In the genomic region with DNA sequence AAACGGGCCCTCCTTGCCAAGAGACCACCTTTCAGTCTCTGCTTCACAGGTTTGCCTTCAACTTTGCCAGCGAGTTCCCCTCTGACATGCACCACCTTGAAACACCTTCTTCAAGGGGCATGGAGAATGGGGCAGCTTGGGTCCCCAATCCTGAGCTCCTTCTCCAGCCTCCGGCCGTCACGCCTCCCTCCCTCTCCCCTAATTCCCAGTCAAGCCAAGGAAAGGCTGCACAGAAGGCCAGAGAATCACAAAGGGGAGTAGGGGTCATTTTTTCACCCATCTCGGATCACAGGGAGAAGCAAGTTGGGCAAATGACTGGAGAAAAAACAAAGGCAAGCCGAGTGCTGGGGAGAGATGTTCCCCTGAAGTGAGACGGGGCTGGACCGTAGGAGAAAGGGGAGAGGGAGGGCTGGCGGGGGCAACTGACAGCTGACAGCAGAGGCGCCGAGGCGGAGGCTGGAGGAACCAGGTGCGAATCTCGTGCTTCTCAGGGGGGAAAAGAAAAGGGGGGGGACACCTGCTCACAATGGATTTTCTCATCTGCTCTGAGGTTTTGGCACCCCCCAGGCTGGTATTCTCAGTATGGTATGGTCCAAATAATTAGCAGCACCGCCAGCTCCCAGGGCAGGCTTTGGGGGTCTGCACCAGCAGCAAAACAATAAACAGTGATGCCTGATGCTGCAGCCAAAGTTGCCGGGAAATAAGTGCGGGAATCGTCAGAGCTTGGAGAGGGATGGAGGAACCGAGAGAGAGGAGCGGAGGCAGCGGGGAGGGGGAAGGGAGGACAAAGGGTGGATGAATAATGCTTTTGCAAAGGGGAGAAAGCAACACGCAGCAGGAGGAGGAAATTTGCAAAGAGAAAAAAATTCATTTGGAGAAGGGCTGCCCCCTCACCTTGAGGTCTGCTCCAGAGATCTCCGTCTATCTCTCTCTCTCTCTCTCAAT, we compare ENCODE assay signal across 1 cellular context.
TF ChIP-seq lines count a peak whose summit lies in the region.

No MANE protein-coding gene starts in this region.

TF ChIP-seq in GM12878, 131 proteins besides CTCF, POLR2A, EP300 and RAD21 (continued from another document):
- TF ChIP-seq, protein P1, sequence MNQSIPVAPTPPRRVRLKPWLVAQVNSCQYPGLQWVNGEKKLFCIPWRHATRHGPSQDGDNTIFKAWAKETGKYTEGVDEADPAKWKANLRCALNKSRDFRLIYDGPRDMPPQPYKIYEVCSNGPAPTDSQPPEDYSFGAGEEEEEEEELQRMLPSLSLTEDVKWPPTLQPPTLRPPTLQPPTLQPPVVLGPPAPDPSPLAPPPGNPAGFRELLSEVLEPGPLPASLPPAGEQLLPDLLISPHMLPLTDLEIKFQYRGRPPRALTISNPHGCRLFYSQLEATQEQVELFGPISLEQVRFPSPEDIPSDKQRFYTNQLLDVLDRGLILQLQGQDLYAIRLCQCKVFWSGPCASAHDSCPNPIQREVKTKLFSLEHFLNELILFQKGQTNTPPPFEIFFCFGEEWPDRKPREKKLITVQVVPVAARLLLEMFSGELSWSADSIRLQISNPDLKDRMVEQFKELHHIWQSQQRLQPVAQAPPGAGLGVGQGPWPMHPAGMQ (IDR thresholded peaks at IDR 0.05; ENCODE audit: borderline replicate concordance): no peak
- no peak for TF ChIP-seq CBX5 (IDR thresholded peaks at IDR 0.05; ENCODE audit: low read depth)
- TF ChIP-seq JUND (IDR thresholded peaks at IDR 0.05; ENCODE audit: low read depth, low read length): peak; percentile 59; the same call in 1 of the 2 replicates
